In the genomic region with DNA sequence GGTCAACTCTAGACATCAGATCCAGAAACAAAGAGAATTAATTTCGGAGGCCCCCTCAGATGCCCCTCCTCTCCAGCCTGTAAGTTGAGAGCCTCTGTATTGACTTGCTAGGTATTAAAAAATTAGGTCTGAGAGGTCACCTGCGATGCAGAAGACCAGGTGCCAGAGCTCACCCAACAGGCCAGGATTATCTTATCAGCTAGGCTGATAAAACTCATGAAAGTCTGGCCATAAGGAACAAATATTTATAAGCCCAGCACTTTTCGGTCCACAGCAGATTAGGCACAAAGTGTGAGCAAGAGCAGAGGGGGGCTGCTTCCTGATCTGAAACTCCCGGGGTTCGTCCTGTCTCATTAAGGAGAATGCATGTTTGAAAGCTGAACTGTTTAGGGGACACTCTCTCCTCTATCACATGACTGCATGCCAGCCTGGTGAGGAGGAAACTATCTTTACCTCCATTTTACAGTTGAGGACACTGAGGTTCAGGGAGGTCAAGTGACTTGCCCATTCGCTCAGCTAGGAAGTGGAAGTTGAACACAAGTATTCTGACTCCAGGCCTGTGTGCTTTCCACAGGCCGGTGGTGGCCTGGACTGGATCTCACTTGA, we compare ENCODE assay signal across 22 cellular contexts.
"Had no signal": no experiment of that assay in that cellular context is flagged by ENCODE, and none has a peak within 500 bp of the region (broad histone marks: within the 10 kb centered on the region; RNA-seq: fewer than 3 reads in every experiment).

No MANE protein-coding gene starts in this region.

- H3K27ac ChIP-seq: adrenal gland, breast epithelium, colonic mucosa, esophagus squamous epithelium, heart right ventricle, left ventricle myocardium inferior, uterus had no signal

- H3K36me3 Mint-ChIP-seq: activated naive CD8-positive, alpha-beta T cell; stimulated activated effector memory CD8-positive, alpha-beta T cell treated with anti-CD3 and anti-CD28 coated beads, Interleukin-12 subunit alpha, Interleukin-12 subunit beta, amount 100 ng/mL, for 72 hours; T-cell had no signal

- H3K27ac Mint-ChIP-seq: activated naive CD8-positive, alpha-beta T cell; activated T-helper 2 cell treated with anti-CD3 and anti-CD28 coated beads, Interferon-gamma antibody, Interleukin-2, Interleukin-4, amounts not matched to agents 10 μg/mL and 5 μg/mL and 100 μg/mL, durations not matched to agents 14 hours and 24 hours and 36 hours; nephron; progenitor cell of endocrine pancreas; stimulated activated effector memory CD8-positive, alpha-beta T cell treated with anti-CD3 and anti-CD28 coated beads, Interleukin-12 subunit alpha, Interleukin-12 subunit beta, amount 100 ng/mL, for 72 hours; T-cell had no signal

- H3K9me3 ChIP-seq: adrenal gland, breast epithelium, colonic mucosa, esophagus squamous epithelium, heart right ventricle, left ventricle myocardium inferior, uterus had no signal

- H3K4me3 Mint-ChIP-seq: activated naive CD8-positive, alpha-beta T cell; activated T-cell treated with anti-CD3 and anti-CD28 coated beads, Interleukin-2, amount 50 U/mL, for 4 hours; nephron; stimulated activated effector memory CD8-positive, alpha-beta T cell treated with anti-CD3 and anti-CD28 coated beads, Interleukin-12 subunit alpha, Interleukin-12 subunit beta, amount 100 ng/mL, for 72 hours; stimulated activated naive CD8-positive, alpha-beta T cell treated with anti-CD3 and anti-CD28 coated beads, Interleukin-15, amount 100 ng/mL, for 72 hours; T-cell had no signal

- H3K4me3 ChIP-seq: adrenal gland, breast epithelium, colonic mucosa, esophagus squamous epithelium, heart right ventricle, left ventricle myocardium inferior, uterus had no signal

- H3K36me3 ChIP-seq: adrenal gland, breast epithelium, colonic mucosa, esophagus squamous epithelium, heart right ventricle, left ventricle myocardium inferior, uterus had no signal

- ATAC-seq: activated T-cell treated with anti-CD3 and anti-CD28 coated beads, Interleukin-2, amount 50 U/mL, for 4 hours; stimulated activated effector memory CD8-positive, alpha-beta T cell treated with anti-CD3 and anti-CD28 coated beads, Interleukin-12 subunit alpha, Interleukin-12 subunit beta, amount 100 ng/mL, for 72 hours; stimulated activated naive CD8-positive, alpha-beta T cell treated with anti-CD3 and anti-CD28 coated beads, Interleukin-15, amount 100 ng/mL, for 72 hours; T-cell had no signal

- H3K4me1 ChIP-seq: adrenal gland, breast epithelium, colonic mucosa had no signal

- DNase-seq: activated CD4-positive, alpha-beta T cell treated with anti-CD3 and anti-CD28 coated beads, Interleukin-2, amount 50 U/mL, for 4 hours; activated CD8-positive, alpha-beta memory T cell treated with anti-CD3 and anti-CD28 coated beads, Interleukin-2, amount 50 U/mL, for 48 hours; activated naive CD4-positive, alpha-beta T cell; activated T-cell treated with anti-CD3 and anti-CD28 coated beads, Interleukin-2, amount 50 U/mL, for 4 hours; adrenal gland; colonic mucosa; esophagus squamous epithelium; heart right ventricle; kidney glomerular epithelial cell; left ventricle myocardium inferior; mammary epithelial cell; stimulated activated CD4-positive, alpha-beta T cell treated with anti-CD3 and anti-CD28 coated beads, Interleukin-1b, Interleukin-23, amount 100 ng/mL, for 48 hours; stimulated activated naive CD8-positive, alpha-beta T cell treated with anti-CD3 and anti-CD28 coated beads, Interleukin-15, amount 100 ng/mL, for 72 hours; T-cell; trophoblast cell; uterus had no signal

- H3K27me3 ChIP-seq: adrenal gland, breast epithelium, colonic mucosa, esophagus squamous epithelium, uterus had no signal

- H3K9me3 Mint-ChIP-seq: activated T-cell treated with anti-CD3 and anti-CD28 coated beads, Interleukin-2, amount 50 U/mL, for 4 hours; activated T-helper 2 cell treated with anti-CD3 and anti-CD28 coated beads, Interferon-gamma antibody, Interleukin-2, Interleukin-4, amounts not matched to agents 10 μg/mL and 5 μg/mL and 100 μg/mL, durations not matched to agents 14 hours and 24 hours and 36 hours; stimulated activated effector memory CD8-positive, alpha-beta T cell treated with anti-CD3 and anti-CD28 coated beads, Interleukin-12 subunit alpha, Interleukin-12 subunit beta, amount 100 ng/mL, for 72 hours; stimulated activated naive CD8-positive, alpha-beta T cell treated with anti-CD3 and anti-CD28 coated beads, Interleukin-15, amount 100 ng/mL, for 72 hours; T-cell had no signal
